Comparison of ENCODE assay signal across 20 cellular contexts in the genomic region with DNA sequence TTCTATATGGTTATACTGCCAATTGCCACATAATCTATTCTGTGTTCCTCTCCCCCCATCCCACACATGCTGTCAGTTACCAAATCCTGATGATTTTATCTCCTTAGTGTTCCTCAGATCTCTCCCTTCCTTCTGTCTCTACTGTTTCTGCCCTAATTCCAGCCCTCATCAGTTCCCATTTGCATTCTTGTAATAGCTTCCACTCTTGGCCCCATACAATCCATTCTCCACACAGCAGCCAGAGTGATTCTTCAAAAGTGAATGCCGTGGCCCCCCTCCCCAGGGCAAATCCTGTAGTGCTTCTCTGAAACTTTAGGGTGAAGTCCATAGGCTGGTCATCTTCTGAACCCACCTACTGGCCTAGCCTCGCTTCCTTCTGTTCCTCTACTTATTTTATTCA.
"Had no signal": no experiment of that assay in that cellular context is flagged by ENCODE, and none has a peak within 500 bp of the region (broad histone marks: within the 10 kb centered on the region; RNA-seq: fewer than 3 reads in every experiment).

No MANE protein-coding gene starts in this region.

- H3K9ac ChIP-seq: neural progenitor cell had no signal

- H3K4me1 ChIP-seq: breast epithelium, lower lobe of right lung, thyroid gland had no signal

- H3K4me3 ChIP-seq: breast epithelium, coronary artery, esophagus muscularis mucosa, lower lobe of right lung, neural progenitor cell, thyroid gland had no signal

- ATAC-seq: lower lobe of right lung; naive thymus-derived CD8-positive, alpha-beta T cell had no signal

- H3K27ac ChIP-seq: breast epithelium, coronary artery, esophagus muscularis mucosa, lower lobe of right lung, neural progenitor cell, thyroid gland had no signal

- H3K9me3 ChIP-seq: breast epithelium, esophagus muscularis mucosa, lower lobe of right lung, thyroid gland had no signal

- H3K27me3 ChIP-seq: breast epithelium, esophagus muscularis mucosa, neural progenitor cell, thyroid gland had no signal

- H2AFZ ChIP-seq: neural progenitor cell had no signal

- DNase-seq: activated CD4-positive, alpha-beta memory T cell treated with anti-CD3 and anti-CD28 coated beads for 36 hours; activated CD4-positive, alpha-beta T cell treated with anti-CD3 and anti-CD28 coated beads for 48 hours; activated naive CD4-positive, alpha-beta T cell treated with Interleukin-2 at 50 U/mL for 16 hours; activated naive CD8-positive, alpha-beta T cell treated with anti-CD3 and anti-CD28 coated beads for 36 hours; activated T-cell treated with anti-CD3 and anti-CD28 coated beads, Interleukin-2, amount 50 U/mL, for 48 hours; amniotic stem cell; foreskin fibroblast; hippocampal formation; lower lobe of right lung; naive thymus-derived CD8-positive, alpha-beta T cell; posterior cingulate gyrus; retina; stimulated activated CD4-positive, alpha-beta T cell treated with anti-CD3 and anti-CD28 coated beads, Interleukin-12 subunit alpha, Interleukin-12 subunit beta, amount 100 ng/mL, for 4 hours; stimulated activated CD4-positive, alpha-beta T cell treated with anti-CD3 and anti-CD28 coated beads, Interleukin-4, amount 100 ng/mL, for 4 hours; substantia nigra; thyroid gland had no signal

- H3K36me3 ChIP-seq: breast epithelium, neural progenitor cell, thyroid gland had no signal

- H3K4me2 ChIP-seq: neural progenitor cell had no signal
